Comparison of ENCODE assay signal across 9 cellular contexts in genomic region chr19:1624458-1624857, GRCh38.
DNase-seq lines count a peak whose midpoint lies in the region; ATAC-seq lines count a peak whose summit lies in the region.
"Had no signal": no experiment of that assay in that cellular context is flagged by ENCODE, and none has a peak within 500 bp of the region (broad histone marks: within the 10 kb centered on the region; RNA-seq: fewer than 3 reads in every experiment).

No MANE protein-coding gene starts in this region.

- no peak overlapping the region for H3K4me3 ChIP-seq in BLaER1 treated with 17β-estradiol and CSF1 and Interleukin-3, amounts not matched to agents 10 nM and 100 nM
- no peak overlapping the region for H3K4me3 ChIP-seq in HAP-1

- peak overlapping the region in 10 of 11 experiments; percentile 14 to 67 (median 56); a peak in 17 of 22 replicates for H3K27ac ChIP-seq in BLaER1 treated with 17β-estradiol and CSF1 and Interleukin-3, amounts not matched to agents 10 nM and 100 nM
- H3K27ac ChIP-seq: parathyroid adenoma had no signal

- peaks cover 9 to 87% (median 68%) of the 10 kb centered on the region in 11 experiments; a peak in 21 of 22 replicates for H4K20me1 ChIP-seq in BLaER1 treated with 17β-estradiol and CSF1 and Interleukin-3, amounts not matched to agents 10 nM and 100 nM

- peak overlapping the region; percentile 29 to 79 (median 69) for H3K4me2 ChIP-seq in BLaER1 treated with 17β-estradiol and CSF1 and Interleukin-3, amounts not matched to agents 10 nM and 100 nM

- peak; percentile 42 to 85 for DNase-seq in HAP-1 (ENCODE audit: low spot score in 2 of 2)
- DNase-seq in T-helper 9 cell, result peak; percentile 26
- DNase-seq in central memory CD8-positive, alpha-beta T cell (ENCODE audit: low spot score in 2 of 2), result peak; percentile 21 to 28
- DNase-seq in kidney tubule cell (ENCODE audit: low spot score), result peak; percentile 12
- DNase-seq in stimulated activated effector memory CD8-positive, alpha-beta T cell treated with anti-CD3 and anti-CD28 coated beads, Interleukin-12 subunit alpha, Interleukin-12 subunit beta, amount 100 ng/mL, for 72 hours (ENCODE audit: low spot score in 2 of 2), result peak in 1 of 2 donors; percentile 67

- H3K4me1 Mint-ChIP-seq in central memory CD8-positive, alpha-beta T cell, result peaks cover 5% of the 10 kb centered on the region
- peaks cover 5% of the 10 kb centered on the region for H3K4me1 Mint-ChIP-seq in stimulated activated effector memory CD8-positive, alpha-beta T cell treated with anti-CD3 and anti-CD28 coated beads, Interleukin-12 subunit alpha, Interleukin-12 subunit beta, amount 100 ng/mL, for 72 hours

- H3K4me1 ChIP-seq in BLaER1 treated with 17β-estradiol and CSF1 and Interleukin-3, amounts not matched to agents 10 nM and 100 nM, result peaks cover 29 to 82% (median 68%) of the 10 kb centered on the region in 10 experiments
- H3K4me1 ChIP-seq in HAP-1, result no peaks in the 10 kb centered on the region
- H3K4me1 ChIP-seq: parathyroid adenoma had no signal

- H3K27ac Mint-ChIP-seq in central memory CD8-positive, alpha-beta T cell (ENCODE audit: low read depth), result no peak overlapping the region
- no peak overlapping the region for H3K27ac Mint-ChIP-seq in stimulated activated effector memory CD8-positive, alpha-beta T cell treated with anti-CD3 and anti-CD28 coated beads, Interleukin-12 subunit alpha, Interleukin-12 subunit beta, amount 100 ng/mL, for 72 hours

- no peaks in the 10 kb centered on the region for H3K9me3 Mint-ChIP-seq in central memory CD8-positive, alpha-beta T cell
- H3K9me3 Mint-ChIP-seq in stimulated activated effector memory CD8-positive, alpha-beta T cell treated with anti-CD3 and anti-CD28 coated beads, Interleukin-12 subunit alpha, Interleukin-12 subunit beta, amount 100 ng/mL, for 72 hours, result no peaks in the 10 kb centered on the region

- H3K9ac ChIP-seq in BLaER1 treated with 17β-estradiol and CSF1 and Interleukin-3, amounts not matched to agents 10 nM and 100 nM, result peak overlapping the region in 4 of 11 experiments; percentile 6 to 58 (median 25); a peak in 6 of 22 replicates
- H3K9ac ChIP-seq: parathyroid adenoma had no signal

- no peak for ATAC-seq in central memory CD8-positive, alpha-beta T cell (replicated peaks; ENCODE audit: extremely low read depth, poor library complexity, severe bottlenecking)
- ATAC-seq in stimulated activated effector memory CD8-positive, alpha-beta T cell treated with anti-CD3 and anti-CD28 coated beads, Interleukin-12 subunit alpha, Interleukin-12 subunit beta, amount 100 ng/mL, for 72 hours, result peak; percentile 70
- ATAC-seq in GM18868 (IDR thresholded peaks at IDR 0.05; ENCODE audit: unreplicated experiment), result no peak
- ATAC-seq in GM19328 (IDR thresholded peaks at IDR 0.05; ENCODE audit: unreplicated experiment), result no peak

- H3K27me3 Mint-ChIP-seq in central memory CD8-positive, alpha-beta T cell, result no peaks in the 10 kb centered on the region

- peaks cover 43 to 85% (median 74%) of the 10 kb centered on the region in 11 experiments for H3K36me3 ChIP-seq in BLaER1 treated with 17β-estradiol and CSF1 and Interleukin-3, amounts not matched to agents 10 nM and 100 nM
- H3K36me3 ChIP-seq in HAP-1 (replicated peaks), result peaks cover 46% of the 10 kb centered on the region

- no peak overlapping the region for H3K4me3 Mint-ChIP-seq in central memory CD8-positive, alpha-beta T cell
- no peak overlapping the region for H3K4me3 Mint-ChIP-seq in stimulated activated effector memory CD8-positive, alpha-beta T cell treated with anti-CD3 and anti-CD28 coated beads, Interleukin-12 subunit alpha, Interleukin-12 subunit beta, amount 100 ng/mL, for 72 hours

- in situ Hi-C loops in HAP-1 (cut with MboI; ENCODE audit: low sequenced_read_pairs), result no loop called here

- peaks cover 15% of the 10 kb centered on the region for H3K36me3 Mint-ChIP-seq in central memory CD8-positive, alpha-beta T cell (ENCODE audit: insufficient read depth)
- peaks cover 44% of the 10 kb centered on the region for H3K36me3 Mint-ChIP-seq in stimulated activated effector memory CD8-positive, alpha-beta T cell treated with anti-CD3 and anti-CD28 coated beads, Interleukin-12 subunit alpha, Interleukin-12 subunit beta, amount 100 ng/mL, for 72 hours

- H3K27me3 ChIP-seq in BLaER1 treated with 17β-estradiol and CSF1 and Interleukin-3, amounts not matched to agents 10 nM and 100 nM, result no peaks in the 10 kb centered on the region
- no peaks in the 10 kb centered on the region for H3K27me3 ChIP-seq in HAP-1 (ENCODE audit: low read depth)

- no peaks in the 10 kb centered on the region for H3K9me3 ChIP-seq in BLaER1 treated with 17β-estradiol and CSF1 and Interleukin-3, amounts not matched to agents 10 nM and 100 nM (replicated peaks in 1 of 11)
- H3K9me3 ChIP-seq in HAP-1, result no peaks in the 10 kb centered on the region
